In the genomic region with DNA sequence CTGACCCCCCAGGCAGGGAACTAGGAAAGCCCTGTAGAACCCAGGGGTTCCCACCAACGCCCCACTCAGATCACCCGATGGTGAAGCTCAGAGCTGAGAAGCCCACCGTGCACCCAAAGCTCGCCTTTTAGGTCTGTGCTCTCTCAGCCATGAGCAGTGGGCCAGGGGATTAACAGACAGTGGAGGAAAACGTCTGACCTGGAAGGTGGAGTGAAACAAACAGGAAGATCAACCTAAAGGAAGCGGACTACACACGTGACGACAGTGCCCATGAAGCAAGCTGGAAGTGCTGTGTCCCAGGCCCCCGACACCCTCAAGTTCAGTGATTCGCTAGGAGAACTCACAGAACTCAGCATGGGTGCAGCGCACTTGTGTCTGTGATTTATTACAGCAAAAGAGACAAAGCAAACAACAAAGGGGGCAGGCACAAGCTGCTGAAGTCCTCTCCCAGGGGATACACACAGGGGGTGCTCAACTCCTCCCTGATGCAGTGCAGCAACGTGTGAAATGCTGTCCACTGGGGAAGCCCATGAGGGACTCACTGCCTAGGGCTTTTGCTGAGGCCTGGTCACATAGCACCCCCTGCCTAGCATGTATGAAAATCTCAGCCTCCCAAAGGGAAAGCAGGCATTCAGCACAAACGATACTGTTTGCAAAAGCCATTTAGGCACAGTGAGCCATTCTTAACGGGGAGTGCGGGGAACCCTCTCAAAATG, we compare ENCODE assay signal across 9 cellular contexts. TPM values are rescaled to one million over a fixed set of nuclear protein-coding genes. Genes with fewer than 3 reads are reported as not detected.
DNase-seq lines count a peak whose midpoint lies in the region; ATAC-seq and TF ChIP-seq lines count a peak whose summit lies in the region.
"Had no signal": no experiment of that assay in that cellular context is flagged by ENCODE, and none has a peak within 500 bp of the region (broad histone marks: within the 10 kb centered on the region; RNA-seq: fewer than 3 reads in every experiment).

No MANE protein-coding gene starts in this region.

- no peak overlapping the region for H3K4me3 Mint-ChIP-seq in CD4-positive, alpha-beta T cell
- no peak overlapping the region for H3K4me3 Mint-ChIP-seq in CD14-positive monocyte
- H3K4me3 Mint-ChIP-seq: dendritic cell treated with granulocyte-macrophage colony-stimulating factor and Interleukin-4, amounts not matched to agents 40 ng/mL and 50 ng/mL, for 4 days had no signal

- no peak overlapping the region for H3K27ac ChIP-seq in CD4-positive, alpha-beta T cell (ENCODE audit: low read depth, low read length)
- no peak overlapping the region for H3K27ac ChIP-seq in heart left ventricle
- H3K27ac ChIP-seq in aorta (ENCODE audit: low read depth in 1 of 2, low read length in 2 of 2) = no peak overlapping the region

- DNase-seq in CD4-positive, alpha-beta T cell = peak in 4 of 10 experiments; percentile 2 to 12 (median 8)
- peak; percentile 20 for DNase-seq in HFF-Myc (ENCODE audit: extremely low read depth, low read depth)
- DNase-seq in heart left ventricle = peak in 1 of 5 donors; percentile 41
- no peak for DNase-seq in CD14-positive monocyte (ENCODE audit: low spot score)
- DNase-seq in aorta = no peak

- H3K4me3 ChIP-seq in HFF-Myc (replicated peaks; ENCODE audit: low read depth, low read length) = no peak overlapping the region
- H3K4me3 ChIP-seq in heart left ventricle = no peak overlapping the region
- H3K4me3 ChIP-seq in aorta (ENCODE audit: low read length in 2 of 2) = no peak overlapping the region

- no peaks in the 10 kb centered on the region for H3K27me3 Mint-ChIP-seq in CD4-positive, alpha-beta T cell
- H3K27me3 Mint-ChIP-seq in CD14-positive monocyte (ENCODE audit: low read depth in 3 of 3) = peaks cover 4 to 9% (median 6%) of the 10 kb centered on the region in 3 donors
- H3K27me3 Mint-ChIP-seq: dendritic cell treated with granulocyte-macrophage colony-stimulating factor and Interleukin-4, amounts not matched to agents 40 ng/mL and 50 ng/mL, for 4 days had no signal

- peak; percentile 71 for ATAC-seq in CD4-positive, alpha-beta T cell (ENCODE audit: poor library complexity)
- ATAC-seq in SK-N-SH treated with all-trans-retinoic acid at 6 μM for 48 hours (peak; percentile 79), heart left ventricle (peak in 3 of 4 donors; percentile 38 to 77 (median 76)), GM18907 (IDR thresholded peaks at IDR 0.05; ENCODE audit: unreplicated experiment) (no peak), HG02759 (IDR thresholded peaks at IDR 0.05; ENCODE audit: unreplicated experiment) (no peak), aorta (ENCODE audit: low FRiP score) (no peak)

- H3K9me3 ChIP-seq in CD4-positive, alpha-beta T cell (ENCODE audit: control insufficient read depth, low read length) = no peaks in the 10 kb centered on the region
- H3K9me3 ChIP-seq in heart left ventricle (no peaks in the 10 kb centered on the region), aorta (ENCODE audit: control insufficient read depth, low read length) (no peaks in the 10 kb centered on the region)

- CTCF ChIA-PET in CD4-positive, alpha-beta T cell (lab: Charles Lee) = interaction anchor here (0.9 to 1.5 kb wide), 2 partner anchors 20 to 75 kb away, joined by 3 read pairs; no protein-coding TSS in a partner anchor

- H3K36me3 Mint-ChIP-seq in CD4-positive, alpha-beta T cell (ENCODE audit: low read depth) = no peaks in the 10 kb centered on the region
- no peaks in the 10 kb centered on the region for H3K36me3 Mint-ChIP-seq in CD14-positive monocyte

- H3K4me1 ChIP-seq in heart left ventricle (no peaks in the 10 kb centered on the region), aorta (ENCODE audit: control insufficient read depth in 1 of 2, insufficient read depth in 2 of 2, low read length in 2 of 2) (no peaks in the 10 kb centered on the region)

- H3K27ac Mint-ChIP-seq in CD4-positive, alpha-beta T cell = no peak overlapping the region
- H3K27ac Mint-ChIP-seq in CD14-positive monocyte = no peak overlapping the region
- H3K27ac Mint-ChIP-seq: dendritic cell treated with granulocyte-macrophage colony-stimulating factor and Interleukin-4, amounts not matched to agents 40 ng/mL and 50 ng/mL, for 4 days had no signal

- no peak for TF ChIP-seq POLR2A in heart left ventricle (IDR thresholded peaks at IDR 0.05)

- WGBS in heart left ventricle, 4 donors = 65 to 75% (median 67%) methylated on average over 15 of the region's 15 CpGs
- 62 to 65% methylated on average over 15 of the region's 15 CpGs for WGBS in aorta, 2 donors

- no peaks in the 10 kb centered on the region for H3K9me3 Mint-ChIP-seq in CD4-positive, alpha-beta T cell
- H3K9me3 Mint-ChIP-seq in CD14-positive monocyte = peaks cover 0 to 7% (median 3%) of the 10 kb centered on the region in 7 donors
- H3K9me3 Mint-ChIP-seq: dendritic cell treated with granulocyte-macrophage colony-stimulating factor and Interleukin-4, amounts not matched to agents 40 ng/mL and 50 ng/mL, for 4 days had no signal

- peak; percentile 30 for TF ChIP-seq CTCF in CD4-positive, alpha-beta T cell (IDR thresholded peaks at IDR 0.05)
- TF ChIP-seq CTCF in HFF-Myc (IDR thresholded peaks at IDR 0.05; ENCODE audit: low read depth, low read length, missing control alignments) (peak; percentile 43), heart left ventricle (IDR thresholded peaks at IDR 0.05) (peak in 6 of 12 donors; percentile 23 to 42 (median 28)), CD14-positive monocyte (IDR thresholded peaks at IDR 0.05) (no peak)

- intact Hi-C loops in CD4-positive, alpha-beta T cell (cut with DNase I, micrococcal nuclease) = no loop called here
- intact Hi-C loops in heart left ventricle (cut with DNase I) (no loop called here), CD14-positive monocyte (cut with micrococcal nuclease) (no loop called here), aorta (cut with DNase I) (no loop called here)

- no peaks in the 10 kb centered on the region for H3K27me3 ChIP-seq in CD4-positive, alpha-beta T cell (ENCODE audit: control insufficient read depth, insufficient read depth, low read length)
- H3K27me3 ChIP-seq in heart left ventricle = no peaks in the 10 kb centered on the region
- H3K27me3 ChIP-seq in aorta (ENCODE audit: control insufficient read depth in 1 of 2, insufficient read depth in 2 of 2, low read length in 1 of 2) = no peaks in the 10 kb centered on the region

- H3K36me3 ChIP-seq in heart left ventricle = no peaks in the 10 kb centered on the region
- H3K36me3 ChIP-seq in aorta (ENCODE audit: control insufficient read depth in 1 of 2, insufficient read depth in 2 of 2, low read length in 1 of 2) = no peaks in the 10 kb centered on the region

- no peaks in the 10 kb centered on the region for H3K4me1 Mint-ChIP-seq in CD4-positive, alpha-beta T cell (ENCODE audit: low read depth)
- H3K4me1 Mint-ChIP-seq in CD14-positive monocyte = no peaks in the 10 kb centered on the region

- POLR2A ChIA-PET in CD4-positive, alpha-beta T cell (lab: Charles Lee) = no interaction called here

TF ChIP-seq in SK-N-SH treated with all-trans-retinoic acid at 6 μM for 48 hours, 23 proteins besides CTCF, POLR2A, EP300 and RAD21 (continues in another document):
- TF ChIP-seq CSDC2 (CRISPR knock-in tag; IDR thresholded peaks at IDR 0.05) (no peak), PPARA (CRISPR knock-in tag; IDR thresholded peaks at IDR 0.05; ENCODE audit: borderline replicate concordance) (no peak), ZFP30 (CRISPR knock-in tag; IDR thresholded peaks at IDR 0.05) (no peak), TCF4 (CRISPR knock-in tag; IDR thresholded peaks at IDR 0.05; ENCODE audit: borderline replicate concordance) (no peak), GLIS3 (CRISPR knock-in tag; IDR thresholded peaks at IDR 0.05) (no peak)
- TF ChIP-seq, protein P1, sequence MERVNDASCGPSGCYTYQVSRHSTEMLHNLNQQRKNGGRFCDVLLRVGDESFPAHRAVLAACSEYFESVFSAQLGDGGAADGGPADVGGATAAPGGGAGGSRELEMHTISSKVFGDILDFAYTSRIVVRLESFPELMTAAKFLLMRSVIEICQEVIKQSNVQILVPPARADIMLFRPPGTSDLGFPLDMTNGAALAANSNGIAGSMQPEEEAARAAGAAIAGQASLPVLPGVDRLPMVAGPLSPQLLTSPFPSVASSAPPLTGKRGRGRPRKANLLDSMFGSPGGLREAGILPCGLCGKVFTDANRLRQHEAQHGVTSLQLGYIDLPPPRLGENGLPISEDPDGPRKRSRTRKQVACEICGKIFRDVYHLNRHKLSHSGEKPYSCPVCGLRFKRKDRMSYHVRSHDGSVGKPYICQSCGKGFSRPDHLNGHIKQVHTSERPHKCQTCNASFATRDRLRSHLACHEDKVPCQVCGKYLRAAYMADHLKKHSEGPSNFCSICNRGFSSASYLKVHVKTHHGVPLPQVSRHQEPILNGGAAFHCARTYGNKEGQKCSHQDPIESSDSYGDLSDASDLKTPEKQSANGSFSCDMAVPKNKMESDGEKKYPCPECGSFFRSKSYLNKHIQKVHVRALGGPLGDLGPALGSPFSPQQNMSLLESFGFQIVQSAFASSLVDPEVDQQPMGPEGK (CRISPR knock-in tag; IDR thresholded peaks at IDR 0.05; ENCODE audit: borderline replicate concordance) = no peak

RNA-seq across cellular contexts. Expression of gene CFAP92, which starts 43.5 kb away (rescaled TPM):
- under 1 TPM; 0.19 to 0.45 TPM for total RNA-seq in CD4-positive, alpha-beta T cell
- total RNA-seq in heart left ventricle (1 to 10 TPM in 1 of 9 donors, under 1 TPM in 5, not detected in 3; 0.12 to 1.8 (median 0.47) TPM), aorta (1 to 10 TPM in 1 of 2 donors, under 1 TPM in 1; 0.62 to 1.2 TPM)
- polyA plus RNA-seq in heart left ventricle (under 1 TPM; 0.17 to 0.23 TPM), CD14-positive monocyte (under 1 TPM; 0.19 to 0.50 TPM), aorta (not detected)

RNA-seq across cellular contexts. Expression of gene EFCC1, which starts 50.7 kb away (rescaled TPM):
- under 1 TPM; 0.22 to 0.25 TPM for total RNA-seq in CD4-positive, alpha-beta T cell
- 1 to 10 TPM in 8 of 9 donors, under 1 TPM in 1; 0.60 to 2.5 (median 1.7) TPM for total RNA-seq in heart left ventricle
- polyA plus RNA-seq in heart left ventricle = 1 to 10 TPM in 1 of 2 donors, under 1 TPM in 1; 0.91 to 1.1 TPM
- under 1 TPM; 0.11 to 0.15 TPM for polyA plus RNA-seq in CD14-positive monocyte
- 1 to 10 TPM; 1.5 to 3.1 TPM for total RNA-seq in aorta
- polyA plus RNA-seq in aorta = under 1 TPM; 0.13 to 0.50 TPM

Comparison
In these comparisons a context has a peak if more than half of its experiments do, and no peak if none do; other contexts are left out.
1. ATAC-seq: peak in CD4-positive, alpha-beta T cell (single experiment), SK-N-SH treated with all-trans-retinoic acid at 6 μM for 48 hours (single experiment) and heart left ventricle (3 of 4); none in GM18907 (single experiment), HG02759 (single experiment) and aorta (single experiment).